ENCODE assay signal across 27 cellular contexts in the genomic region with DNA sequence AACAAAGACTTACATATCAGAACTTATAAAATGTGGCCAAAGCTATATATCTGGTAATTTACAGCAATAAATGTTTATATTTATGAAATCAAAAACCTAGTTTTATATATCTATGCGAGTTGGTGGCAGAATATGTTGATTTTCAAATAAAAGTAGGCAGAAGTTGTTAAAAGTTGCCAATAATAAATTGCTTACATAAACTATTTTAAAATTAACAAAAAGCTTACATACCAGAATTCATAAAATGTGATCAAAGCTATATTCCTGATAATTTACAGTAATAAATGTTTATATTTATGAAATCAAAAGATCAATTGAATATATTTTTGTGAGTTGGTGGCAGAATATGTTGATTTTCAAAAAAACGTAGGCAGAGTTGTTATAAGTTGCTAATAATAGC.
DNase-seq lines count a peak whose midpoint lies in the region; ATAC-seq, FAIRE-seq and TF ChIP-seq lines count a peak whose summit lies in the region.
"Had no signal": no experiment of that assay in that cellular context is flagged by ENCODE, and none has a peak within 500 bp of the region (broad histone marks: within the 10 kb centered on the region; RNA-seq: fewer than 3 reads in every experiment).

No MANE protein-coding gene starts in this region.

- H3K27ac ChIP-seq in HepG2 (ENCODE audit: extremely low read length, insufficient read depth, low read length) = no peak overlapping the region
- no peak overlapping the region for H3K27ac ChIP-seq in right lobe of liver
- H3K27ac ChIP-seq in K562 (ENCODE audit: extremely low read depth, low read depth, low read length) = no peak overlapping the region
- H3K27ac ChIP-seq: 22Rv1, BLaER1 had no signal

- BruUV-seq in HepG2 (replicated peaks; lab: Mats Ljungman, UMichigan) (no TSS peak), K562 (replicated peaks; lab: Mats Ljungman, UMichigan) (no TSS peak)

- in situ Hi-C loops in HepG2 (cut with HindIII; ENCODE audit: extremely low pct_ligation_motif_present, low pct_unique_long_range_greater_than_20kb) = no loop called here
- in situ Hi-C loops in K562 (cut with MboI) = no loop called here

- no peak for ATAC-seq in HepG2
- no peak for ATAC-seq in right lobe of liver
- no peak for ATAC-seq in K562
- ATAC-seq in GM21529 (IDR thresholded peaks at IDR 0.05; ENCODE audit: unreplicated experiment) = no peak
- no peak for ATAC-seq in GM19023 (IDR thresholded peaks at IDR 0.05; ENCODE audit: unreplicated experiment)
- ATAC-seq: GM12878 had no signal

- 5% methylated on average over 2 of the region's 2 CpGs for whole genome bisulfite sequencing in HepG2 (ENCODE audit: low lambda C conversion rate)
- 45% methylated on average over 2 of the region's 2 CpGs for WGBS in right lobe of liver (ENCODE audit: insufficient coverage, low coverage, low lambda C conversion rate, missing lambda C conversion rate)
- 0% methylated on average over 2 of the region's 2 CpGs for WGBS in K562 (ENCODE audit: insufficient coverage, low coverage, missing lambda C conversion rate)

- POLR2A ChIA-PET in HepG2 (lab: Yijun Ruan, JAX) = no interaction called here
- POLR2A ChIA-PET in K562 (lab: Yijun Ruan, JAX) = interaction anchor here (0.6 kb wide), 1 partner anchor 174 kb away, joined by 3 read pairs; no protein-coding TSS in a partner anchor

- no peak for DNase-seq in HepG2 (ENCODE audit: low spot score)
- no peak for DNase-seq in right lobe of liver
- DNase-seq in K562 (ENCODE audit: extremely low read depth in 1 of 4, low spot score in 3 of 4) = no peak
- DNase-seq in frontal cortex (ENCODE audit: low spot score in 2 of 2) = no peak
- no peak for DNase-seq in MV-4-11 (lab: John Stamatoyannopoulos, UW)
- DNase-seq: ACHN; BE2C; C1 segment of cervical spinal cord; CD4-positive, alpha-beta memory T cell; CD4-positive, CD25-positive, alpha-beta regulatory T cell; CD8-positive, alpha-beta memory T cell; COR-L47; DMS 273 treated with DMSO at 0.1 percent for 48 hours; DMS153; DMS53; DMS79; DND-41; EL; GDM1 had no signal

- H3K79me2 ChIP-seq in HepG2 (ENCODE audit: insufficient read depth, low read length) (no peaks in the 10 kb centered on the region), K562 (ENCODE audit: control insufficient read depth, insufficient read depth, low read length) (no peaks in the 10 kb centered on the region)

- H3K27me3 ChIP-seq in HepG2 (ENCODE audit: control insufficient read depth in 1 of 2, insufficient read depth in 2 of 2, low read length in 2 of 2) (no peaks in the 10 kb centered on the region; a peak in 1 of 5 replicates), right lobe of liver (no peaks in the 10 kb centered on the region), K562 (ENCODE audit: control insufficient read depth in 2 of 2, insufficient read depth in 2 of 2, low read length in 2 of 2) (no peaks in the 10 kb centered on the region)
- H3K27me3 ChIP-seq: BE2C, BLaER1 had no signal

- TF ChIP-seq CTCF in HepG2 (CRISPR knock-in tag; IDR thresholded peaks at IDR 0.05) = no peak
- no peak for TF ChIP-seq CTCF in right lobe of liver (IDR thresholded peaks at IDR 0.05)
- TF ChIP-seq CTCF in K562 (IDR thresholded peaks at IDR 0.05 in 2 of 3, conservative IDR thresholded peaks at IDR 0.05 in 1 of 3; ENCODE audit: insufficient read depth in 2 of 3, low read depth in 1 of 3, low read length in 3 of 3) = no peak

- H3K4me3 ChIP-seq in HepG2 (replicated peaks in 1 of 3; ENCODE audit: insufficient read depth in 1 of 3, low read depth in 2 of 3, low read length in 3 of 3) = no peak overlapping the region
- no peak overlapping the region for H3K4me3 ChIP-seq in right lobe of liver
- no peak overlapping the region for H3K4me3 ChIP-seq in K562
- H3K4me3 ChIP-seq: BLaER1, GM12878 had no signal

- no peak for FAIRE-seq in HepG2 (lab: Jason Lieb, UNC)
- FAIRE-seq in K562 (lab: Jason Lieb, UNC) = no peak
- FAIRE-seq in frontal cortex (lab: Jason Lieb, UNC) = peak; percentile 36
- FAIRE-seq: GM12878, GM12892, GM18507, GM19239 had no signal

- H3K9me1 ChIP-seq in K562 (ENCODE audit: control insufficient read depth, insufficient read depth, low read length) = no peaks in the 10 kb centered on the region

- TF ChIP-seq POLR2A in HepG2 (IDR thresholded peaks at IDR 0.05; ENCODE audit: insufficient read depth in 1 of 2, low read depth in 2 of 2, low read length in 2 of 2) (no peak), right lobe of liver (IDR thresholded peaks at IDR 0.05) (no peak), K562 (conservative IDR thresholded peaks at IDR 0.05) (no peak)

- H4K20me1 ChIP-seq in HepG2 (ENCODE audit: insufficient read depth, low read length) = no peaks in the 10 kb centered on the region
- no peaks in the 10 kb centered on the region for H4K20me1 ChIP-seq in K562 (replicated peaks; ENCODE audit: control insufficient read depth, insufficient read depth, low read length)
- H4K20me1 ChIP-seq: BLaER1 had no signal

- no peak overlapping the region for H3K4me2 ChIP-seq in HepG2 (ENCODE audit: low read depth, low read length)
- no peak overlapping the region for H3K4me2 ChIP-seq in K562 (ENCODE audit: insufficient read depth, low read length)
- H3K4me2 ChIP-seq: BLaER1 had no signal

- TF ChIP-seq RAD21 in HepG2 (CRISPR knock-in tag; IDR thresholded peaks at IDR 0.05) (no peak), K562 (CRISPR knock-in tag; conservative IDR thresholded peaks at IDR 0.05 in 1 of 2, IDR thresholded peaks at IDR 0.05 in 1 of 2) (no peak)

- intact Hi-C loops in HepG2 (cut with micrococcal nuclease; ENCODE audit: unreplicated experiment) (no loop called here), right lobe of liver (cut with DNase I) (no loop called here), K562 (cut with micrococcal nuclease) (no loop called here)

- H3K9me3 ChIP-seq in HepG2 (ENCODE audit: low read length) (no peaks in the 10 kb centered on the region), right lobe of liver (no peaks in the 10 kb centered on the region), K562 (replicated peaks; ENCODE audit: control insufficient read depth, insufficient read depth, low read depth, low read length) (no peaks in the 10 kb centered on the region)
- H3K9me3 ChIP-seq: BLaER1 had no signal

- CTCF ChIA-PET in HepG2 (lab: Yijun Ruan, JAX; ENCODE audit: low intra/inter-chr PET ratio, low total read pairs) (no interaction called here), K562 (lab: Yijun Ruan, JAX; ENCODE audit: low intra/inter-chr PET ratio) (no interaction called here)

- TF ChIP-seq EP300 in HepG2 (IDR thresholded peaks at IDR 0.05; ENCODE audit: low read depth in 2 of 2, low read length in 2 of 2) (no peak), HepG2 (CRISPR knock-in tag; IDR thresholded peaks at IDR 0.05; ENCODE audit: borderline replicate concordance) (no peak), K562 (IDR thresholded peaks at IDR 0.05; ENCODE audit: low read length) (no peak)

- H3K36me3 ChIP-seq in HepG2 (replicated peaks in 1 of 2; ENCODE audit: control insufficient read depth in 1 of 2, insufficient read depth in 2 of 2, low read length in 2 of 2) (no peaks in the 10 kb centered on the region), right lobe of liver (no peaks in the 10 kb centered on the region), K562 (ENCODE audit: control insufficient read depth, insufficient read depth, low read length) (no peaks in the 10 kb centered on the region)
- H3K36me3 ChIP-seq: BE2C, BLaER1 had no signal

- H2AFZ ChIP-seq in HepG2 (ENCODE audit: low read length) (no peak overlapping the region), K562 (ENCODE audit: low read depth, low read length) (no peak overlapping the region)

- H3K4me1 ChIP-seq in HepG2 (ENCODE audit: insufficient read depth, low read length) (no peaks in the 10 kb centered on the region), right lobe of liver (no peaks in the 10 kb centered on the region), K562 (replicated peaks in 1 of 2; ENCODE audit: control insufficient read depth in 2 of 2, insufficient read depth in 2 of 2, low read length in 2 of 2) (no peaks in the 10 kb centered on the region)
- H3K4me1 ChIP-seq: BE2C, BLaER1 had no signal

- no peak overlapping the region for H3K9ac ChIP-seq in HepG2 (ENCODE audit: insufficient read depth, low read depth, low read length)
- H3K9ac ChIP-seq in K562 (ENCODE audit: insufficient read depth in 1 of 2, low read depth in 2 of 2, low read length in 2 of 2) = no peak overlapping the region
- H3K9ac ChIP-seq: BLaER1 had no signal

TF ChIP-seq in HepG2, 621 proteins besides CTCF, POLR2A, EP300 and RAD21:
- TF ChIP-seq ZBTB20 (CRISPR knock-in tag; IDR thresholded peaks at IDR 0.05; ENCODE audit: borderline replicate concordance, low read depth) (no peak), ZFP82 (CRISPR knock-in tag; IDR thresholded peaks at IDR 0.05; ENCODE audit: borderline replicate concordance) (no peak), MAFF (IDR thresholded peaks at IDR 0.05; ENCODE audit: low read depth, low read length) (peak; percentile 77), MAFK (conservative IDR thresholded peaks at IDR 0.05 in 1 of 2, IDR thresholded peaks at IDR 0.05 in 1 of 2; ENCODE audit: low read length in 2 of 2) (peak in 1 of 2 experiments; percentile 84; a peak in 3 of 4 replicates)

TF ChIP-seq in K562, 482 proteins besides CTCF, POLR2A, EP300 and RAD21:
- TF ChIP-seq TEAD1 (CRISPR knock-in tag; IDR thresholded peaks at IDR 0.05) (no peak), ZNF316 (IDR thresholded peaks at IDR 0.05) (peak; percentile 25; the same call in 1 of the 2 replicates)
TF ChIP-seq in K562: peak in this region for 1.

Comparison
In these comparisons a context has a peak if more than half of its experiments do, and no peak if none do; other contexts are left out.
1. Of the 241 proteins assayed by ChIP-seq in both HepG2 and K562: peak only in HepG2: MAFF; only in K562: none; in both: none; in neither: 239; mixed calls (peak in some experiments, not most) for 1.